2 cellular contexts compared by ENCODE assay signal in genomic region chr14:103023881-103024473, GRCh38.
TF ChIP-seq lines count a peak whose summit lies in the region.

No MANE protein-coding gene starts in this region.

TF ChIP-seq in liver, 16 proteins besides CTCF, POLR2A, EP300 and RAD21:
- TF ChIP-seq EGR1 (IDR thresholded peaks at IDR 0.05; ENCODE audit: low read depth in 2 of 2) (peak in 1 of 2 donors; percentile 41), FOXA1 (IDR thresholded peaks at IDR 0.05) (no peak), RXRA (IDR thresholded peaks at IDR 0.05) (no peak), SP1 (IDR thresholded peaks at IDR 0.05) (no peak), YY1 (IDR thresholded peaks at IDR 0.05) (no peak), GABPA (IDR thresholded peaks at IDR 0.05 in 1 of 2, conservative IDR thresholded peaks at IDR 0.05 in 1 of 2) (peak in 1 of 2 donors; percentile 59), NR2F2 (IDR thresholded peaks at IDR 0.05) (peak; percentile 23)
- TF ChIP-seq, protein P1, sequence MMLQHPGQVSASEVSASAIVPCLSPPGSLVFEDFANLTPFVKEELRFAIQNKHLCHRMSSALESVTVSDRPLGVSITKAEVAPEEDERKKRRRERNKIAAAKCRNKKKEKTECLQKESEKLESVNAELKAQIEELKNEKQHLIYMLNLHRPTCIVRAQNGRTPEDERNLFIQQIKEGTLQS (IDR thresholded peaks at IDR 0.05), result no peak
- TF ChIP-seq, protein P2, sequence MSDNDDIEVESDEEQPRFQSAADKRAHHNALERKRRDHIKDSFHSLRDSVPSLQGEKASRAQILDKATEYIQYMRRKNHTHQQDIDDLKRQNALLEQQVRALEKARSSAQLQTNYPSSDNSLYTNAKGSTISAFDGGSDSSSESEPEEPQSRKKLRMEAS (IDR thresholded peaks at IDR 0.05), result peak; percentile 48
TF ChIP-seq in liver: peak in this region for 4.

TF ChIP-seq in HepG2, 621 proteins besides CTCF, POLR2A, EP300 and RAD21:
- TF ChIP-seq PLRG1 (conservative IDR thresholded peaks at IDR 0.05) (no peak), SPEN (CRISPR knock-in tag; IDR thresholded peaks at IDR 0.05; ENCODE audit: low read depth) (no peak), TRIM24 (CRISPR knock-in tag; IDR thresholded peaks at IDR 0.05) (no peak), TEF (CRISPR knock-in tag; IDR thresholded peaks at IDR 0.05) (no peak), MAZ (IDR thresholded peaks at IDR 0.05; ENCODE audit: borderline replicate concordance, low read depth, low read length) (no peak), MAZ (CRISPR knock-in tag; IDR thresholded peaks at IDR 0.05; ENCODE audit: low read depth) (no peak)
- TF ChIP-seq, protein P3, sequence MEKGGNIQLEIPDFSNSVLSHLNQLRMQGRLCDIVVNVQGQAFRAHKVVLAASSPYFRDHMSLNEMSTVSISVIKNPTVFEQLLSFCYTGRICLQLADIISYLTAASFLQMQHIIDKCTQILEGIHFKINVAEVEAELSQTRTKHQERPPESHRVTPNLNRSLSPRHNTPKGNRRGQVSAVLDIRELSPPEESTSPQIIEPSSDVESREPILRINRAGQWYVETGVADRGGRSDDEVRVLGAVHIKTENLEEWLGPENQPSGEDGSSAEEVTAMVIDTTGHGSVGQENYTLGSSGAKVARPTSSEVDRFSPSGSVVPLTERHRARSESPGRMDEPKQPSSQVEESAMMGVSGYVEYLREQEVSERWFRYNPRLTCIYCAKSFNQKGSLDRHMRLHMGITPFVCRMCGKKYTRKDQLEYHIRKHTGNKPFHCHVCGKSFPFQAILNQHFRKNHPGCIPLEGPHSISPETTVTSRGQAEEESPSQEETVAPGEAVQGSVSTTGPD (CRISPR knock-in tag; IDR thresholded peaks at IDR 0.05), result no peak
- TF ChIP-seq, protein P4, sequence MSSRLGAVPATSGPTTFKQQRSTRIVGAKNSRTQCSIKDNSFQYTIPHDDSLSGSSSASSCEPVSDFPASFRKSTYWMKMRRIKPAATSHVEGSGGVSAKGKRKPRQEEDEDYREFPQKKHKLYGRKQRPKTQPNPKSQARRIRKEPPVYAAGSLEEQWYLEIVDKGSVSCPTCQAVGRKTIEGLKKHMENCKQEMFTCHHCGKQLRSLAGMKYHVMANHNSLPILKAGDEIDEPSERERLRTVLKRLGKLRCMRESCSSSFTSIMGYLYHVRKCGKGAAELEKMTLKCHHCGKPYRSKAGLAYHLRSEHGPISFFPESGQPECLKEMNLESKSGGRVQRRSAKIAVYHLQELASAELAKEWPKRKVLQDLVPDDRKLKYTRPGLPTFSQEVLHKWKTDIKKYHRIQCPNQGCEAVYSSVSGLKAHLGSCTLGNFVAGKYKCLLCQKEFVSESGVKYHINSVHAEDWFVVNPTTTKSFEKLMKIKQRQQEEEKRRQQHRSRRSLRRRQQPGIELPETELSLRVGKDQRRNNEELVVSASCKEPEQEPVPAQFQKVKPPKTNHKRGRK (CRISPR knock-in tag; IDR thresholded peaks at IDR 0.05), result no peak
- TF ChIP-seq, protein P5, sequence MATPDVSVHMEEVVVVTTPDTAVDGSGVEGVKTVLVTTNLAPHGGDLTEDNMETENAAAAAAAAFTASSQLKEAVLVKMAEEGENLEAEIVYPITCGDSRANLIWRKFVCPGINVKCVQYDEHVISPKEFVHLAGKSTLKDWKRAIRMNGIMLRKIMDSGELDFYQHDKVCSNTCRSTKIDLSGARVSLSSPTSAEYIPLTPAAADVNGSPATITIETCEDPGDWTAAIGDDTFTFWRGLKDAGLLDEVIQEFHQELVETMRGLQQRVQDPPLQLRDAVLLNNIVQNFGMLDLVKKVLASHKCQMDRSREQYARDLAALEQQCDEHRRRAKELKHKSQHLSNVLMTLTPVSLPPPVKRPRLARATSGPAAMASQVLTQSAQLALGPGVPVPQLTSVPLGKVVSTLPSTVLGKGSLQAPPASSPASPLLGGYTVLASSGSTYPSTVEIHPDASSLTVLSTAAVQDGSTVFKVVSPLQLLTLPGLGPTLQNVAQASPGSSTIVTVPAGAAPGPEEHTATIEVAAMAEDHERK (CRISPR knock-in tag; IDR thresholded peaks at IDR 0.05; ENCODE audit: low read depth), result no peak
